In the genomic region with DNA sequence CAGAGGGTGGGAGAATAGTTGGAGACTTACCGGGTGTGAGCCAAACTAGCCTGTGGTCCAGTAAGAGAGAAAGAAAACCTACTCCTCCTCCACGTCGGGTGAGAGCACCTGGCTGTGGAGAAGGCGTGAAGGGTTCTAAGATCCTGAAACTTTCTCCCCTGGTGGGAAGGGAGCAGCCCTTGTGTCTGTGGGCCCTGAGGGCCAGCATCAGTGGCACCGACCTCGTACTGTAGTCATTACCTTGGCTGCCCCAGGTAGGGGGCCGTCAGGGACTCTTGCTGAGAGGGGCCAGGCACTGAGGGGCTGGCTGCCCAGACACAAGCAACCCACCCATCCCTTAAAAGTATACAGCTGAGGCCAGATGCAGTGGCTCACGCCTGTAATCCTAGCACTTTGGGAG, we compare ENCODE assay signal across 17 cellular contexts.
DNase-seq lines count a peak whose midpoint lies in the region; ATAC-seq and TF ChIP-seq lines count a peak whose summit lies in the region.
"Had no signal": no experiment of that assay in that cellular context is flagged by ENCODE, and none has a peak within 500 bp of the region (broad histone marks: within the 10 kb centered on the region; RNA-seq: fewer than 3 reads in every experiment).

No MANE protein-coding gene starts in this region.

- H2AFZ ChIP-seq in osteoblast (ENCODE audit: low read length): no peak overlapping the region

- no peaks in the 10 kb centered on the region for H3K79me2 ChIP-seq in osteoblast (ENCODE audit: insufficient read depth, low read length)

- H3K4me1 Mint-ChIP-seq in activated T-cell treated with anti-CD3 and anti-CD28 coated beads, Interleukin-2, amount 50 U/mL, for 4 hours (ENCODE audit: low read depth): peaks cover 11% of the 10 kb centered on the region
- H3K4me1 Mint-ChIP-seq: CD4-positive, CD25-positive, alpha-beta regulatory T cell had no signal

- H3K27ac ChIP-seq in coronary artery (no peak overlapping the region), osteoblast (ENCODE audit: low read depth, low read length) (peak overlapping the region; percentile 85), skeletal muscle tissue (ENCODE audit: low read depth, low read length) (peak overlapping the region; percentile 51), heart right ventricle (no peak overlapping the region)
- H3K27ac ChIP-seq: BLaER1 treated with 17β-estradiol and CSF1 and Interleukin-3, amounts not matched to agents 10 nM and 100 nM had no signal

- no peak overlapping the region for H3K4me3 Mint-ChIP-seq in activated T-cell treated with anti-CD3 and anti-CD28 coated beads, Interleukin-2, amount 50 U/mL, for 4 hours
- H3K4me3 Mint-ChIP-seq: B cell; CD4-positive, CD25-positive, alpha-beta regulatory T cell; CD8-positive, alpha-beta memory T cell; H9 had no signal

- 87 to 92% methylated on average over 8 of the region's 8 CpGs for WGBS in heart right ventricle, 2 donors

- peaks cover 18% of the 10 kb centered on the region for H3K27me3 Mint-ChIP-seq in activated T-cell treated with anti-CD3 and anti-CD28 coated beads, Interleukin-2, amount 50 U/mL, for 4 hours (ENCODE audit: low read depth)
- H3K27me3 Mint-ChIP-seq: B cell had no signal

- no peaks in the 10 kb centered on the region for H4K20me1 ChIP-seq in osteoblast (ENCODE audit: insufficient read depth, low read length)
- H4K20me1 ChIP-seq: BLaER1 treated with 17β-estradiol and CSF1 and Interleukin-3, amounts not matched to agents 10 nM and 100 nM had no signal

- H3K9me3 ChIP-seq in osteoblast (ENCODE audit: low read depth, low read length) (no peaks in the 10 kb centered on the region), skeletal muscle tissue (ENCODE audit: control insufficient read depth in 3 of 3, low read length in 3 of 3) (no peaks in the 10 kb centered on the region), heart right ventricle (no peaks in the 10 kb centered on the region)
- H3K9me3 ChIP-seq: BLaER1 treated with 17β-estradiol and CSF1 and Interleukin-3, amounts not matched to agents 10 nM and 100 nM had no signal

- H3K4me2 ChIP-seq in osteoblast (ENCODE audit: insufficient read depth, low read length): no peak overlapping the region

- H3K4me1 ChIP-seq in osteoblast (ENCODE audit: insufficient read depth, low read length) (peaks cover 44% of the 10 kb centered on the region), skeletal muscle tissue (ENCODE audit: control insufficient read depth in 3 of 3, insufficient read depth in 3 of 3, low read length in 3 of 3) (peaks cover 9 to 24% (median 21%) of the 10 kb centered on the region in 3 donors), heart right ventricle (peaks cover 0 to 27% (median 10%) of the 10 kb centered on the region in 9 donors)

- H3K27me3 ChIP-seq in osteoblast (ENCODE audit: insufficient read depth, low read length): no peaks in the 10 kb centered on the region
- H3K27me3 ChIP-seq in skeletal muscle tissue (ENCODE audit: control insufficient read depth in 3 of 3, insufficient read depth in 3 of 3, low read length in 3 of 3): no peaks in the 10 kb centered on the region
- H3K27me3 ChIP-seq in heart right ventricle: peaks cover 0 to 25% (median 1%) of the 10 kb centered on the region in 7 donors
- H3K27me3 ChIP-seq: BLaER1 treated with 17β-estradiol and CSF1 and Interleukin-3, amounts not matched to agents 10 nM and 100 nM had no signal

- H3K36me3 ChIP-seq in osteoblast (ENCODE audit: insufficient read depth, low read length) (no peaks in the 10 kb centered on the region), skeletal muscle tissue (ENCODE audit: control insufficient read depth in 3 of 3, insufficient read depth in 3 of 3, low read length in 3 of 3) (no peaks in the 10 kb centered on the region), heart right ventricle (no peaks in the 10 kb centered on the region)
- H3K36me3 ChIP-seq: BLaER1 treated with 17β-estradiol and CSF1 and Interleukin-3, amounts not matched to agents 10 nM and 100 nM had no signal

- intact Hi-C loops in heart right ventricle (cut with DNase I): no loop called here

- H3K9ac ChIP-seq in skeletal muscle tissue (ENCODE audit: low read depth in 1 of 3, low read length in 3 of 3): no peak overlapping the region
- H3K9ac ChIP-seq: BLaER1 treated with 17β-estradiol and CSF1 and Interleukin-3, amounts not matched to agents 10 nM and 100 nM had no signal

- no peaks in the 10 kb centered on the region for H3K36me3 Mint-ChIP-seq in activated T-cell treated with anti-CD3 and anti-CD28 coated beads, Interleukin-2, amount 50 U/mL, for 4 hours (ENCODE audit: insufficient read depth)
- H3K36me3 Mint-ChIP-seq: CD4-positive, CD25-positive, alpha-beta regulatory T cell; CD8-positive, alpha-beta memory T cell had no signal

- TF ChIP-seq CTCF in coronary artery (IDR thresholded peaks at IDR 0.05) (no peak), osteoblast (IDR thresholded peaks at IDR 0.05; ENCODE audit: extremely low read depth, low read depth, low read length) (no peak), heart right ventricle (IDR thresholded peaks at IDR 0.05) (no peak)

- DNase-seq in coronary artery (ENCODE audit: low spot score) (peak; percentile 67), osteoblast (ENCODE audit: insufficient read length, low spot score, missing footprints) (no peak), HUDEP-2 (lab: John Stamatoyannopoulos, UW; ENCODE audit: unreplicated experiment in 76 of 76) (no peak), heart right ventricle (no peak)
- DNase-seq in activated T-cell treated with anti-CD3 and anti-CD28 coated beads, Interleukin-2, amount 50 U/mL, for 4 hours: no peak
- DNase-seq: CD4-positive, CD25-positive, alpha-beta regulatory T cell; CD8-positive, alpha-beta memory T cell; COR-L47; DMS 273 treated with DMSO at 0.1 percent for 48 hours; DMS53; DND-41; EL; H9 had no signal

- no peak for ATAC-seq in heart right ventricle
- no peak for ATAC-seq in activated T-cell treated with anti-CD3 and anti-CD28 coated beads, Interleukin-2, amount 50 U/mL, for 4 hours
- ATAC-seq: GM12878 had no signal

- H3K4me3 ChIP-seq in coronary artery (no peak overlapping the region), osteoblast (ENCODE audit: insufficient read depth, low read length) (no peak overlapping the region), skeletal muscle tissue (ENCODE audit: low read length in 3 of 3) (no peak overlapping the region), heart right ventricle (no peak overlapping the region)
- H3K4me3 ChIP-seq: BLaER1 treated with 17β-estradiol and CSF1 and Interleukin-3, amounts not matched to agents 10 nM and 100 nM; GM12878 had no signal

- H3K9me3 Mint-ChIP-seq in activated T-cell treated with anti-CD3 and anti-CD28 coated beads, Interleukin-2, amount 50 U/mL, for 4 hours: no peaks in the 10 kb centered on the region
- H3K9me3 Mint-ChIP-seq: CD8-positive, alpha-beta memory T cell; H9 had no signal

Comparison
In these comparisons a context has a peak if more than half of its experiments do, and no peak if none do; other contexts are left out.
1. H3K27ac ChIP-seq: peak in osteoblast (single experiment) and skeletal muscle tissue (single experiment); none in coronary artery (0 of 2) and heart right ventricle (0 of 10).